ENCODE assay signal across 13 cellular contexts in the genomic region with DNA sequence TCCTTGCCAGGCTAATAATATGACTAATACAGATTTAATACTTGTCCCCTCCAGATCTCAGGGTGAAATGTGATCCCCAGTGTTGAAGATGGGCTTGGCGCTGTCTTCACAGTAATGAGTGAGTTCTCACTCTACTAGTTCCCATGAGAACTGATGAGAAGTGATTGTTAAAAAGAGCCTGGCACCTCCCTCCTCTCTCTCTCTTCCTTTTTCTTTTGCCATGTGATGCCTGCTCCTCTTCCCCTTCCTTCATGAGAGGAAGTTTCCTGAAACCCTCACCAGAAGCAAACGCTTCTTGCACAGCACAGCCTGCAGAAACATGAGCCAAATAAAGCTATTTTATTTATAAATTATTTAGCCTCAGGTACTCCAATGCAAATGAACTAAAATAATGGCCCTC. TPM values are rescaled to one million over a fixed set of nuclear protein-coding genes. Genes with fewer than 3 reads are reported as not detected.
"Had no signal": no experiment of that assay in that cellular context is flagged by ENCODE, and none has a peak within 500 bp of the region (broad histone marks: within the 10 kb centered on the region; RNA-seq: fewer than 3 reads in every experiment).

No MANE protein-coding gene starts in this region.

- H3K27me3 Mint-ChIP-seq: activated CD8-positive, alpha-beta T cell treated with anti-CD3 and anti-CD28 coated beads for 36 hours had no signal

- H3K27ac ChIP-seq: heart left ventricle, left ventricle myocardium inferior, sigmoid colon, transverse colon, VCaP had no signal

- H3K9me3 ChIP-seq: heart left ventricle, left ventricle myocardium inferior, sigmoid colon, transverse colon had no signal

- ATAC-seq: activated CD8-positive, alpha-beta T cell treated with anti-CD3 and anti-CD28 coated beads for 36 hours had no signal

- H3K4me3 Mint-ChIP-seq: activated CD8-positive, alpha-beta T cell treated with anti-CD3 and anti-CD28 coated beads for 36 hours; activated T-helper 1 cell treated with anti-CD3 and anti-CD28 coated beads, Interleukin-12 subunit alpha, Interleukin-12 subunit beta, Interleukin-2, Interleukin-4 antibody, amounts not matched to agents 30 ng/mL and 10 ng/mL and 1 ng/mL, durations not matched to agents 14 hours and 24 hours and 36 hours had no signal

- H3K36me3 ChIP-seq: heart left ventricle, left ventricle myocardium inferior, sigmoid colon, transverse colon had no signal

- H3K4me1 ChIP-seq: heart left ventricle, left ventricle myocardium inferior, sigmoid colon, transverse colon had no signal

- DNase-seq: activated CD4-positive, alpha-beta T cell treated with anti-CD3 and anti-CD28 coated beads for 4 hours; activated CD8-positive, alpha-beta T cell treated with anti-CD3 and anti-CD28 coated beads for 36 hours; activated naive CD4-positive, alpha-beta T cell treated with Interleukin-2 at 50 U/mL for 16 hours; foreskin melanocyte; heart left ventricle; left ventricle myocardium inferior; sigmoid colon; stimulated activated CD4-positive, alpha-beta T cell treated with anti-CD3 and anti-CD28 coated beads, Interleukin-2, amount 100 ng/mL, for 24 hours; stimulated activated naive CD4-positive, alpha-beta T cell; T1000; transverse colon had no signal

- H3K27me3 ChIP-seq: heart left ventricle, sigmoid colon, transverse colon had no signal

- H3K9me3 Mint-ChIP-seq: activated CD8-positive, alpha-beta T cell treated with anti-CD3 and anti-CD28 coated beads for 36 hours; activated T-helper 1 cell treated with anti-CD3 and anti-CD28 coated beads, Interleukin-12 subunit alpha, Interleukin-12 subunit beta, Interleukin-2, Interleukin-4 antibody, amounts not matched to agents 30 ng/mL and 10 ng/mL and 1 ng/mL, durations not matched to agents 14 hours and 24 hours and 36 hours had no signal

- H3K4me3 ChIP-seq: heart left ventricle, left ventricle myocardium inferior, sigmoid colon, transverse colon had no signal

- H3K27ac Mint-ChIP-seq: activated CD8-positive, alpha-beta T cell treated with anti-CD3 and anti-CD28 coated beads for 36 hours; activated T-helper 1 cell treated with anti-CD3 and anti-CD28 coated beads, Interleukin-12 subunit alpha, Interleukin-12 subunit beta, Interleukin-2, Interleukin-4 antibody, amounts not matched to agents 30 ng/mL and 10 ng/mL and 1 ng/mL, durations not matched to agents 14 hours and 24 hours and 36 hours had no signal

RNA-seq across cellular contexts. Expression of a gene that starts 55.2 kb away (rescaled TPM):
- total RNA-seq: left ventricle myocardium inferior had no signal
